ENCODE assay signal across 1 cellular context in the genomic region with DNA sequence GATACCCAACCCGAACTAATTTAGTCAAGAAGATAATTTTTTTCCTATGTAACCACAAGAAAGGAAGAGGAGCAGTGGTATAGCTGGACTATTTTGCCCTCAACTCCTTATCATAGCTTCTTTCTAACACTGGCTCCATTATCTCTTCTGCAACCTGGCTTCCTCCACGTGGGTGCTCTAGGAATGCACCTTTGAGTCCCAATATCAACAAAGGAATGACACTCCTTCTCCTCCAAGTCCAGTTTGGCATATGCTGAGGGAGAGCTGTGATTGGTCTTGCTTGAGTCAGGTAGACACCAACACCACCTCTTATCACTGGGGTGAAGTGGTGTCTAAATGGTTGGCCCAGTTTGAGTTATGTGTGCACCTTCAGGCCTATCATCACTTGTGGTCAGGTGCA.
TF ChIP-seq lines count a peak whose summit lies in the region.

No MANE protein-coding gene starts in this region.

TF ChIP-seq in K562, 482 proteins besides CTCF, POLR2A, EP300 and RAD21 (continues in another document):
- TF ChIP-seq KDM2B (CRISPR knock-in tag; IDR thresholded peaks at IDR 0.05) (no peak), ARHGAP35 (IDR thresholded peaks at IDR 0.05; ENCODE audit: partially characterized antibody) (no peak), FOXK1 (CRISPR knock-in tag; IDR thresholded peaks at IDR 0.05; ENCODE audit: borderline replicate concordance) (peak; percentile 81; the same call in 1 of the 2 replicates), SOX6 (IDR thresholded peaks at IDR 0.05) (peak; percentile 41; the same call in 1 of the 2 replicates), ELF1 (tag; IDR thresholded peaks at IDR 0.05) (no peak), NR4A1 (CRISPR knock-in tag; IDR thresholded peaks at IDR 0.05) (no peak), NR4A1 (tag; IDR thresholded peaks at IDR 0.05) (no peak), ZFP1 (CRISPR knock-in tag; IDR thresholded peaks at IDR 0.05) (no peak), TCFL5 (CRISPR knock-in tag; conservative IDR thresholded peaks at IDR 0.05) (no peak), TEAD2 (tag; IDR thresholded peaks at IDR 0.05) (no peak), PTBP1 (IDR thresholded peaks at IDR 0.05; ENCODE audit: low read depth, low read length) (no peak), CCAR2 (IDR thresholded peaks at IDR 0.05; ENCODE audit: low read depth, low read length) (no peak), GABPB2 (CRISPR knock-in tag; conservative IDR thresholded peaks at IDR 0.05) (no peak), FOXJ3 (CRISPR knock-in tag; IDR thresholded peaks at IDR 0.05) (no peak), MECOM (CRISPR knock-in tag; IDR thresholded peaks at IDR 0.05) (no peak), HIVEP1 (CRISPR knock-in tag; IDR thresholded peaks at IDR 0.05) (no peak), CHD4 (IDR thresholded peaks at IDR 0.05; ENCODE audit: insufficient read depth, insufficient replicate concordance, low read depth, low read length, poor library complexity, severe bottlenecking) (no peak), CHD1 (IDR thresholded peaks at IDR 0.05; ENCODE audit: low read length) (no peak), ZNF436 (CRISPR knock-in tag; IDR thresholded peaks at IDR 0.05) (no peak), HNRNPUL1 (IDR thresholded peaks at IDR 0.05; ENCODE audit: low read length) (no peak), POLR2AphosphoS5 (IDR thresholded peaks at IDR 0.05; ENCODE audit: control insufficient read depth, insufficient read depth, low read depth, low read length) (no peak), E2F1 (CRISPR knock-in tag; IDR thresholded peaks at IDR 0.05) (no peak), ZNF583 (CRISPR knock-in tag; IDR thresholded peaks at IDR 0.05) (no peak), RNF2 (IDR thresholded peaks at IDR 0.05) (no peak), ZZZ3 (IDR thresholded peaks at IDR 0.05) (no peak), MGA (IDR thresholded peaks at IDR 0.05) (no peak), JUND (IDR thresholded peaks at IDR 0.05; ENCODE audit: borderline replicate concordance, low read depth, low read length) (no peak), JUND (tag; IDR thresholded peaks at IDR 0.05; ENCODE audit: borderline replicate concordance, low read depth, low read length) (no peak), CTCFL (IDR thresholded peaks at IDR 0.05; ENCODE audit: borderline replicate concordance, insufficient read depth, low read depth, low read length, poor library complexity, severe bottlenecking) (no peak)
- TF ChIP-seq, protein P1, sequence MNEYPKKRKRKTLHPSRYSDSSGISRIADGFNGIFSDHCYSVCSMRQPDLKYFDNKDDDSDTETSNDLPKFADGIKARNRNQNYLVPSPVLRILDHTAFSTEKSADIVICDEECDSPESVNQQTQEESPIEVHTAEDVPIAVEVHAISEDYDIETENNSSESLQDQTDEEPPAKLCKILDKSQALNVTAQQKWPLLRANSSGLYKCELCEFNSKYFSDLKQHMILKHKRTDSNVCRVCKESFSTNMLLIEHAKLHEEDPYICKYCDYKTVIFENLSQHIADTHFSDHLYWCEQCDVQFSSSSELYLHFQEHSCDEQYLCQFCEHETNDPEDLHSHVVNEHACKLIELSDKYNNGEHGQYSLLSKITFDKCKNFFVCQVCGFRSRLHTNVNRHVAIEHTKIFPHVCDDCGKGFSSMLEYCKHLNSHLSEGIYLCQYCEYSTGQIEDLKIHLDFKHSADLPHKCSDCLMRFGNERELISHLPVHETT (CRISPR knock-in tag; conservative IDR thresholded peaks at IDR 0.05 in 1 of 2, IDR thresholded peaks at IDR 0.05 in 1 of 2), result no peak
- TF ChIP-seq, protein P2, sequence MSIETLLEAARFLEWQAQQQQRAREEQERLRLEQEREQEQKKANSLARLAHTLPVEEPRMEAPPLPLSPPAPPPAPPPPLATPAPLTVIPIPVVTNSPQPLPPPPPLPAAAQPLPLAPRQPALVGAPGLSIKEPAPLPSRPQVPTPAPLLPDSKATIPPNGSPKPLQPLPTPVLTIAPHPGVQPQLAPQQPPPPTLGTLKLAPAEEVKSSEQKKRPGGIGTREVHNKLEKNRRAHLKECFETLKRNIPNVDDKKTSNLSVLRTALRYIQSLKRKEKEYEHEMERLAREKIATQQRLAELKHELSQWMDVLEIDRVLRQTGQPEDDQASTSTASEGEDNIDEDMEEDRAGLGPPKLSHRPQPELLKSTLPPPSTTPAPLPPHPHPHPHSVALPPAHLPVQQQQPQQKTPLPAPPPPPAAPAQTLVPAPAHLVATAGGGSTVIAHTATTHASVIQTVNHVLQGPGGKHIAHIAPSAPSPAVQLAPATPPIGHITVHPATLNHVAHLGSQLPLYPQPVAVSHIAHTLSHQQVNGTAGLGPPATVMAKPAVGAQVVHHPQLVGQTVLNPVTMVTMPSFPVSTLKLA (conservative IDR thresholded peaks at IDR 0.05), result peak in 1 of 2 experiments; percentile 40; a peak in 2 of 4 replicates
- TF ChIP-seq, protein P3, sequence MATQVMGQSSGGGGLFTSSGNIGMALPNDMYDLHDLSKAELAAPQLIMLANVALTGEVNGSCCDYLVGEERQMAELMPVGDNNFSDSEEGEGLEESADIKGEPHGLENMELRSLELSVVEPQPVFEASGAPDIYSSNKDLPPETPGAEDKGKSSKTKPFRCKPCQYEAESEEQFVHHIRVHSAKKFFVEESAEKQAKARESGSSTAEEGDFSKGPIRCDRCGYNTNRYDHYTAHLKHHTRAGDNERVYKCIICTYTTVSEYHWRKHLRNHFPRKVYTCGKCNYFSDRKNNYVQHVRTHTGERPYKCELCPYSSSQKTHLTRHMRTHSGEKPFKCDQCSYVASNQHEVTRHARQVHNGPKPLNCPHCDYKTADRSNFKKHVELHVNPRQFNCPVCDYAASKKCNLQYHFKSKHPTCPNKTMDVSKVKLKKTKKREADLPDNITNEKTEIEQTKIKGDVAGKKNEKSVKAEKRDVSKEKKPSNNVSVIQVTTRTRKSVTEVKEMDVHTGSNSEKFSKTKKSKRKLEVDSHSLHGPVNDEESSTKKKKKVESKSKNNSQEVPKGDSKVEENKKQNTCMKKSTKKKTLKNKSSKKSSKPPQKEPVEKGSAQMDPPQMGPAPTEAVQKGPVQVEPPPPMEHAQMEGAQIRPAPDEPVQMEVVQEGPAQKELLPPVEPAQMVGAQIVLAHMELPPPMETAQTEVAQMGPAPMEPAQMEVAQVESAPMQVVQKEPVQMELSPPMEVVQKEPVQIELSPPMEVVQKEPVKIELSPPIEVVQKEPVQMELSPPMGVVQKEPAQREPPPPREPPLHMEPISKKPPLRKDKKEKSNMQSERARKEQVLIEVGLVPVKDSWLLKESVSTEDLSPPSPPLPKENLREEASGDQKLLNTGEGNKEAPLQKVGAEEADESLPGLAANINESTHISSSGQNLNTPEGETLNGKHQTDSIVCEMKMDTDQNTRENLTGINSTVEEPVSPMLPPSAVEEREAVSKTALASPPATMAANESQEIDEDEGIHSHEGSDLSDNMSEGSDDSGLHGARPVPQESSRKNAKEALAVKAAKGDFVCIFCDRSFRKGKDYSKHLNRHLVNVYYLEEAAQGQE (CRISPR knock-in tag; IDR thresholded peaks at IDR 0.05; ENCODE audit: low read depth), result no peak
